ENCODE assay signal across 1 cellular context in genomic region chr14:64721899-64722298, GRCh38.
TF ChIP-seq lines count a peak whose summit lies in the region.

No MANE protein-coding gene starts in this region.

TF ChIP-seq in SK-N-SH, 30 proteins besides CTCF, POLR2A, EP300 and RAD21:
- no peak for TF ChIP-seq NFIC (IDR thresholded peaks at IDR 0.05; ENCODE audit: borderline replicate concordance)
- TF ChIP-seq NRF1 (IDR thresholded peaks at IDR 0.05; ENCODE audit: low read depth, low read length), result no peak
- TF ChIP-seq GABPA (IDR thresholded peaks at IDR 0.05; ENCODE audit: low read depth), result no peak
- no peak for TF ChIP-seq POLR2AphosphoS5 (IDR thresholded peaks at IDR 0.05; ENCODE audit: low read depth, low read length)
- TF ChIP-seq FOSL2 (IDR thresholded peaks at IDR 0.05; ENCODE audit: borderline replicate concordance, low read depth), result no peak
- TF ChIP-seq, protein P1, sequence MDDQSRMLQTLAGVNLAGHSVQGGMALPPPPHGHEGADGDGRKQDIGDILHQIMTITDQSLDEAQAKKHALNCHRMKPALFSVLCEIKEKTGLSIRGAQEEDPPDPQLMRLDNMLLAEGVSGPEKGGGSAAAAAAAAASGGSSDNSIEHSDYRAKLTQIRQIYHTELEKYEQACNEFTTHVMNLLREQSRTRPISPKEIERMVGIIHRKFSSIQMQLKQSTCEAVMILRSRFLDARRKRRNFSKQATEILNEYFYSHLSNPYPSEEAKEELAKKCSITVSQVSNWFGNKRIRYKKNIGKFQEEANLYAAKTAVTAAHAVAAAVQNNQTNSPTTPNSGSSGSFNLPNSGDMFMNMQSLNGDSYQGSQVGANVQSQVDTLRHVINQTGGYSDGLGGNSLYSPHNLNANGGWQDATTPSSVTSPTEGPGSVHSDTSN (IDR thresholded peaks at IDR 0.05), result no peak
- TF ChIP-seq JUND (IDR thresholded peaks at IDR 0.05), result no peak
- no peak for TF ChIP-seq IRF3 (IDR thresholded peaks at IDR 0.05; ENCODE audit: low read depth, low read length)
- TF ChIP-seq SIN3A (IDR thresholded peaks at IDR 0.05; ENCODE audit: borderline replicate concordance, low read depth, low read length), result no peak
- TF ChIP-seq, protein P2, sequence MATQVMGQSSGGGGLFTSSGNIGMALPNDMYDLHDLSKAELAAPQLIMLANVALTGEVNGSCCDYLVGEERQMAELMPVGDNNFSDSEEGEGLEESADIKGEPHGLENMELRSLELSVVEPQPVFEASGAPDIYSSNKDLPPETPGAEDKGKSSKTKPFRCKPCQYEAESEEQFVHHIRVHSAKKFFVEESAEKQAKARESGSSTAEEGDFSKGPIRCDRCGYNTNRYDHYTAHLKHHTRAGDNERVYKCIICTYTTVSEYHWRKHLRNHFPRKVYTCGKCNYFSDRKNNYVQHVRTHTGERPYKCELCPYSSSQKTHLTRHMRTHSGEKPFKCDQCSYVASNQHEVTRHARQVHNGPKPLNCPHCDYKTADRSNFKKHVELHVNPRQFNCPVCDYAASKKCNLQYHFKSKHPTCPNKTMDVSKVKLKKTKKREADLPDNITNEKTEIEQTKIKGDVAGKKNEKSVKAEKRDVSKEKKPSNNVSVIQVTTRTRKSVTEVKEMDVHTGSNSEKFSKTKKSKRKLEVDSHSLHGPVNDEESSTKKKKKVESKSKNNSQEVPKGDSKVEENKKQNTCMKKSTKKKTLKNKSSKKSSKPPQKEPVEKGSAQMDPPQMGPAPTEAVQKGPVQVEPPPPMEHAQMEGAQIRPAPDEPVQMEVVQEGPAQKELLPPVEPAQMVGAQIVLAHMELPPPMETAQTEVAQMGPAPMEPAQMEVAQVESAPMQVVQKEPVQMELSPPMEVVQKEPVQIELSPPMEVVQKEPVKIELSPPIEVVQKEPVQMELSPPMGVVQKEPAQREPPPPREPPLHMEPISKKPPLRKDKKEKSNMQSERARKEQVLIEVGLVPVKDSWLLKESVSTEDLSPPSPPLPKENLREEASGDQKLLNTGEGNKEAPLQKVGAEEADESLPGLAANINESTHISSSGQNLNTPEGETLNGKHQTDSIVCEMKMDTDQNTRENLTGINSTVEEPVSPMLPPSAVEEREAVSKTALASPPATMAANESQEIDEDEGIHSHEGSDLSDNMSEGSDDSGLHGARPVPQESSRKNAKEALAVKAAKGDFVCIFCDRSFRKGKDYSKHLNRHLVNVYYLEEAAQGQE (IDR thresholded peaks at IDR 0.05; ENCODE audit: low read depth, low read length), result no peak
- TF ChIP-seq, protein P3, sequence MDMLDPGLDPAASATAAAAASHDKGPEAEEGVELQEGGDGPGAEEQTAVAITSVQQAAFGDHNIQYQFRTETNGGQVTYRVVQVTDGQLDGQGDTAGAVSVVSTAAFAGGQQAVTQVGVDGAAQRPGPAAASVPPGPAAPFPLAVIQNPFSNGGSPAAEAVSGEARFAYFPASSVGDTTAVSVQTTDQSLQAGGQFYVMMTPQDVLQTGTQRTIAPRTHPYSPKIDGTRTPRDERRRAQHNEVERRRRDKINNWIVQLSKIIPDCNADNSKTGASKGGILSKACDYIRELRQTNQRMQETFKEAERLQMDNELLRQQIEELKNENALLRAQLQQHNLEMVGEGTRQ (IDR thresholded peaks at IDR 0.05; ENCODE audit: borderline replicate concordance, low read depth, low read length), result no peak
- no peak for TF ChIP-seq GATA2 (CRISPR knock-in tag; IDR thresholded peaks at IDR 0.05)
- no peak for TF ChIP-seq RFX5 (IDR thresholded peaks at IDR 0.05; ENCODE audit: low read length)
- TF ChIP-seq RXRA (IDR thresholded peaks at IDR 0.05; ENCODE audit: borderline replicate concordance, low read depth), result no peak
- no peak for TF ChIP-seq EZH2phosphoT487 (IDR thresholded peaks at IDR 0.05; ENCODE audit: borderline replicate concordance, low read depth)
- no peak for TF ChIP-seq TCF12 (IDR thresholded peaks at IDR 0.05)
- no peak for TF ChIP-seq MXI1 (IDR thresholded peaks at IDR 0.05; ENCODE audit: low read depth, low read length)
- TF ChIP-seq TEAD4 (IDR thresholded peaks at IDR 0.05; ENCODE audit: borderline replicate concordance, insufficient read depth), result no peak
